ENCODE assay signal across 14 cellular contexts in the genomic region with DNA sequence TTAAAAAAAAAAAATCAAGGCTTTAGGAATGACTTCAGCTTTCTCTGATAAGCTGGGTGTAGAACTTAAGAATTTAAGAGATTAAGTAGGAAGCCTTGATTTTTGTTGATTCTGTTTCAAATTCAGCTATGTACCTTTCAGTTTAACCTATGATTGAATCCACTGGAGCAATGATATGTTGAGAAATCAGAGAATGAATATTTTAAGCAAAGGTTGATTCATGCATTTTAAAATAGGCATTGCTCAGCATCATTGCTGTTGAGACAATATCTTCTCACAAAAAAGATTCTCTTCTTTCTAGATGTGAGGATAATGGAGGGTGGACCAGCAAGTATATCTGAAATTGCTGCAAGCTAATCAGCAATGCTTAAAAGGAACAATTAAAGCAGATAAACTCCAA.
"Had no signal": no experiment of that assay in that cellular context is flagged by ENCODE, and none has a peak within 500 bp of the region (broad histone marks: within the 10 kb centered on the region; RNA-seq: fewer than 3 reads in every experiment).

No MANE protein-coding gene starts in this region.

- DNase-seq: activated CD4-positive, alpha-beta memory T cell treated with anti-CD3 and anti-CD28 coated beads, Interleukin-2, amount 10 ng/mL, durations not matched to agents 7 days and 5 days; activated CD4-positive, alpha-beta T cell treated with anti-CD3 and anti-CD28 coated beads for 36 hours; activated gamma-delta T cell; activated naive CD8-positive, alpha-beta T cell treated with anti-CD3 and anti-CD28 coated beads for 36 hours; activated T-cell treated with anti-CD3 and anti-CD28 coated beads, Interleukin-2, amount 50 U/mL, for 48 hours; anterior cingulate cortex; foreskin melanocyte; kidney; pancreas; small intestine; T-cell; T1000; upper lobe of left lung; WERI-Rb-1 had no signal

- H3K4me3 ChIP-seq: pancreas, upper lobe of left lung had no signal

- ATAC-seq: activated CD4-positive, alpha-beta T cell treated with anti-CD3 and anti-CD28 coated beads for 36 hours; pancreas; T-cell had no signal

- H3K27me3 ChIP-seq: pancreas, upper lobe of left lung had no signal

- H3K36me3 ChIP-seq: pancreas, upper lobe of left lung had no signal

- H3K9me3 ChIP-seq: pancreas, upper lobe of left lung had no signal

- H3K27ac ChIP-seq: pancreas, upper lobe of left lung, WERI-Rb-1 had no signal
